12 cellular contexts compared by ENCODE assay signal in the genomic region with DNA sequence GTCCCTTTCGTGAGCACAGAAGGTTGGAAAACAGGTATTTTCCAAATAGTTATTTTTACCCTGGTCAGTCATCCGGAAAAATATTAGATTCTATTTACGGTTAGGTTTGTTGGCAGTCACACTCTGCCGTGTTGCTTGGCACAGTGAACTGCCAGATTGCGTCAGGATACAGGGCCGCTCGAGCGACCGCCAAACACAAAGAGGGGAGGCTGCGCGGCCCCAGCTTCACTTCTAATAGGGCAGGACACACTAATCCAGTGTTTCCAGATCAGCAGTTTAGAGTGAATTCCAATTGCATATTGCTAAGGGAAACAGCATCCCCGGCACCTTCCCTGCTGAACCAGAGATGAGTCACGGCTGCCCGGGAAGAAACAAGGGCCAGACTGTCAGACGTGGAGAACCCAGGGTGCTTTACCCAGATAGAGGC. TPM values are rescaled to one million over a fixed set of nuclear protein-coding genes. Genes with fewer than 3 reads are reported as not detected.
A peak's percentile ranks its signal among the peaks of the same experiment; 100 is the strongest.
DNase-seq lines count a peak whose midpoint lies in the region; ATAC-seq, FAIRE-seq and TF ChIP-seq lines count a peak whose summit lies in the region.
"Had no signal": no experiment of that assay in that cellular context is flagged by ENCODE, and none has a peak within 500 bp of the region (broad histone marks: within the 10 kb centered on the region; RNA-seq: fewer than 3 reads in every experiment).

No MANE protein-coding gene starts in this region.

- peak; percentile 58 for FAIRE-seq in H54 (lab: Jason Lieb, UNC)

- H3K9ac ChIP-seq in skeletal muscle tissue (ENCODE audit: low read depth in 1 of 3, low read length in 3 of 3), result peak overlapping the region in 1 of 3 donors; percentile 50

- no peak overlapping the region for H3K4me3 ChIP-seq in fibroblast of the aortic adventitia (ENCODE audit: low read depth, low read length)
- peak overlapping the region in 2 of 3 donors; percentile 20 to 52 for H3K4me3 ChIP-seq in skeletal muscle tissue (ENCODE audit: low read length in 3 of 3)
- H3K4me3 ChIP-seq: sigmoid colon had no signal

- DNase-seq in H54 (ENCODE audit: insufficient read length, low spot score), result peak; percentile 99
- DNase-seq in T1000 (lab: John Stamatoyannopoulos, UW), result peak; percentile 51
- DNase-seq in fibroblast of the aortic adventitia (ENCODE audit: low read depth), result peak; percentile 73
- no peak for DNase-seq in T-helper 1 cell
- no peak for DNase-seq in inferior parietal cortex (ENCODE audit: extremely low spot score)
- DNase-seq: activated CD4-positive, CD25-positive, alpha-beta regulatory T cell; NCI-H510A treated with DMSO at 0.1 percent for 48 hours; sigmoid colon; stimulated activated naive CD8-positive, alpha-beta T cell treated with anti-CD3 and anti-CD28 coated beads, Interleukin-15, amount 100 ng/mL, for 72 hours had no signal

- peaks cover 12 to 15% (median 12%) of the 10 kb centered on the region in 3 donors for H3K4me1 ChIP-seq in skeletal muscle tissue (ENCODE audit: control insufficient read depth in 3 of 3, insufficient read depth in 3 of 3, low read length in 3 of 3)

- no peak for TF ChIP-seq CTCF in fibroblast of the aortic adventitia (IDR thresholded peaks at IDR 0.05; ENCODE audit: insufficient read depth, low read length)

- ATAC-seq in HG03432 (IDR thresholded peaks at IDR 0.05; ENCODE audit: unreplicated experiment), result no peak
- ATAC-seq in HG03097 (IDR thresholded peaks at IDR 0.05; ENCODE audit: low FRiP score, unreplicated experiment), result no peak
- ATAC-seq: stimulated activated naive CD8-positive, alpha-beta T cell treated with anti-CD3 and anti-CD28 coated beads, Interleukin-15, amount 100 ng/mL, for 72 hours had no signal

- TF ChIP-seq POLR2A in H54 (IDR thresholded peaks at IDR 0.05; ENCODE audit: low read depth, low read length), result no peak

- H3K27me3 ChIP-seq in skeletal muscle tissue (ENCODE audit: control insufficient read depth in 3 of 3, insufficient read depth in 3 of 3, low read length in 3 of 3), result peaks cover 5 to 17% (median 11%) of the 10 kb centered on the region in 3 donors
- H3K27me3 ChIP-seq: sigmoid colon had no signal

- H3K36me3 ChIP-seq in skeletal muscle tissue (ENCODE audit: control insufficient read depth in 3 of 3, insufficient read depth in 3 of 3, low read length in 3 of 3), result no peaks in the 10 kb centered on the region
- H3K36me3 ChIP-seq: sigmoid colon had no signal

- H3K27ac ChIP-seq in skeletal muscle tissue (ENCODE audit: low read depth, low read length), result peak overlapping the region; percentile 29

- no peaks in the 10 kb centered on the region for H3K9me3 ChIP-seq in skeletal muscle tissue (ENCODE audit: control insufficient read depth in 3 of 3, low read length in 3 of 3)
- H3K9me3 ChIP-seq: sigmoid colon had no signal

RNA-seq across cellular contexts. Expression of gene UMODL1, which starts 22.9 kb away (rescaled TPM):
- not detected in 2 replicates for total RNA-seq in fibroblast of the aortic adventitia (ENCODE audit: low replicate concordance)
- not detected for total RNA-seq in skeletal muscle tissue
- total RNA-seq: sigmoid colon had no signal

Comparison
In these comparisons a context has a peak if more than half of its experiments do, and no peak if none do; other contexts are left out.
1. DNase-seq: peak in H54 (single experiment), T1000 (single experiment) and fibroblast of the aortic adventitia (single experiment); none in T-helper 1 cell (0 of 5) and inferior parietal cortex (single experiment).